Comparison of ENCODE assay signal across 19 cellular contexts in genomic region chr11:36793542-36793926, GRCh38.
A peak's percentile ranks its signal among the peaks of the same experiment; 100 is the strongest.
DNase-seq lines count a peak whose midpoint lies in the region; TF ChIP-seq lines count a peak whose summit lies in the region.
"Had no signal": no experiment of that assay in that cellular context is flagged by ENCODE, and none has a peak within 500 bp of the region (broad histone marks: within the 10 kb centered on the region; RNA-seq: fewer than 3 reads in every experiment).

No MANE protein-coding gene starts in this region.

- no peak overlapping the region for H3K4ac ChIP-seq in mesenchymal stem cell (ENCODE audit: low read depth in 1 of 2, low read length in 2 of 2)

- no peak overlapping the region for H4K8ac ChIP-seq in mesenchymal stem cell (ENCODE audit: low read length)

- H4K91ac ChIP-seq in mesenchymal stem cell (ENCODE audit: low read length): no peak overlapping the region

- H3K9ac ChIP-seq in HUES6 (ENCODE audit: low read length) (no peak overlapping the region), mesenchymal stem cell (ENCODE audit: low read length) (peak overlapping the region; percentile 75)
- H3K9ac ChIP-seq: KMS-11 had no signal

- H3K4me2 ChIP-seq in mesenchymal stem cell (ENCODE audit: low read length, poor library complexity, severe bottlenecking): no peak overlapping the region
- H3K4me2 ChIP-seq: KMS-11 had no signal

- H3K79me1 ChIP-seq in mesenchymal stem cell (replicated peaks; ENCODE audit: low read length, poor library complexity, severe bottlenecking): no peaks in the 10 kb centered on the region

- H3K27me3 ChIP-seq in BJ (ENCODE audit: control insufficient read depth, insufficient read depth, low read length) (peaks cover 2% of the 10 kb centered on the region; the same call in 1 of the 2 replicates), HUES6 (ENCODE audit: control insufficient read depth, insufficient read depth, low read length) (no peaks in the 10 kb centered on the region), mesenchymal stem cell (ENCODE audit: control insufficient read depth in 1 of 2, insufficient read depth in 1 of 2, low read length in 2 of 2) (no peaks in the 10 kb centered on the region)
- H3K27me3 ChIP-seq: adrenal gland had no signal

- H2BK15ac ChIP-seq in mesenchymal stem cell (ENCODE audit: low read depth, poor library complexity, severe bottlenecking): no peak overlapping the region

- POLR2A ChIA-PET in BJ (lab: Charles Lee): no interaction called here

- H3K23ac ChIP-seq in mesenchymal stem cell (ENCODE audit: low read length in 2 of 2): no peak overlapping the region

- H3K4me3 ChIP-seq in BJ (ENCODE audit: low read depth, low read length): no peak overlapping the region
- H3K4me3 ChIP-seq in HUES6 (ENCODE audit: low read depth, low read length): peak overlapping the region; percentile 39
- H3K4me3 ChIP-seq in mesenchymal stem cell (ENCODE audit: insufficient read depth in 1 of 2, low read depth in 1 of 2, low read length in 2 of 2): peak overlapping the region in 1 of 2 experiments; percentile 75
- H3K4me3 ChIP-seq: heart left ventricle had no signal

- no peak overlapping the region for H3K14ac ChIP-seq in mesenchymal stem cell (ENCODE audit: low read length in 2 of 2)

- no peak overlapping the region for H2BK12ac ChIP-seq in mesenchymal stem cell (ENCODE audit: low read length in 2 of 2)

- H2BK120ac ChIP-seq in mesenchymal stem cell (ENCODE audit: low read depth, low read length): no peak overlapping the region

- no peak overlapping the region for H2AK5ac ChIP-seq in mesenchymal stem cell (ENCODE audit: low read length, severe bottlenecking)

- 0% methylated on average over 1 of the region's 3 CpGs for WGBS in mesenchymal stem cell

- H2AFZ ChIP-seq in mesenchymal stem cell (ENCODE audit: low read depth, low read length): no peak overlapping the region

- H3K4me1 ChIP-seq in HUES6 (ENCODE audit: control insufficient read depth, insufficient read depth, low read length) (peaks cover 6% of the 10 kb centered on the region), mesenchymal stem cell (ENCODE audit: control insufficient read depth, insufficient read depth, low read depth, low read length) (no peaks in the 10 kb centered on the region)
- H3K4me1 ChIP-seq: adrenal gland had no signal

- H3K9me3 ChIP-seq in HUES6 (ENCODE audit: control insufficient read depth, insufficient read depth, low read depth, low read length): no peaks in the 10 kb centered on the region
- H3K9me3 ChIP-seq in mesenchymal stem cell (ENCODE audit: control insufficient read depth, low read length): no peaks in the 10 kb centered on the region
- H3K9me3 ChIP-seq: adrenal gland, heart left ventricle had no signal

- in situ Hi-C loops in KBM-7 (cut with MboI; ENCODE audit: low pct_unique_long_range_greater_than_20kb, low sequenced_read_pairs): no loop called here

- no peaks in the 10 kb centered on the region for H3K36me3 ChIP-seq in BJ (ENCODE audit: control insufficient read depth, insufficient read depth, low read length)
- H3K36me3 ChIP-seq in HUES6 (ENCODE audit: control insufficient read depth, insufficient read depth, low read length): no peaks in the 10 kb centered on the region
- H3K36me3 ChIP-seq in mesenchymal stem cell (ENCODE audit: control insufficient read depth in 1 of 2, insufficient read depth in 2 of 2, low read depth in 1 of 2, low read length in 2 of 2): no peaks in the 10 kb centered on the region
- H3K36me3 ChIP-seq: adrenal gland, heart left ventricle had no signal

- no peak overlapping the region for H3K18ac ChIP-seq in mesenchymal stem cell (ENCODE audit: low read depth in 1 of 2, low read length in 2 of 2)

- peak; percentile 29; the same call in 1 of the 2 replicates for TF ChIP-seq CTCF in BJ (IDR thresholded peaks at IDR 0.05; ENCODE audit: insufficient read depth, low read depth, low read length)

- DNase-seq in BJ (ENCODE audit: low read depth) (no peak), astrocyte of the hippocampus (ENCODE audit: low read depth, low spot score) (peak; percentile 2), mesenchymal stem cell (no peak), T-helper 2 cell (no peak), C1 segment of cervical spinal cord (lab: John Stamatoyannopoulos, UW) (no peak), KBM-7 (no peak)
- no peak for DNase-seq in activated T-cell treated with anti-CD3 and anti-CD28 coated beads, Interleukin-2, amount 50 U/mL, for 48 hours
- DNase-seq: activated CD8-positive, alpha-beta memory T cell treated with anti-CD3 and anti-CD28 coated beads, Interleukin-2, amount 50 U/mL, for 4 hours; adrenal gland; CD4-positive, CD25-positive, alpha-beta regulatory T cell; effector CD4-positive, alpha-beta T cell; heart left ventricle; HFFc6; NCI-H2081 treated with DMSO at 0.1 percent for 48 hours; RPMI8226; stimulated activated CD4-positive, alpha-beta T cell treated with anti-CD3 and anti-CD28 coated beads, Interleukin-2, amount 100 ng/mL, for 48 hours; stimulated activated naive CD4-positive, alpha-beta T cell had no signal

- H3K27ac ChIP-seq in HUES6 (ENCODE audit: low read depth, low read length) (no peak overlapping the region), mesenchymal stem cell (ENCODE audit: low read length, poor library complexity, severe bottlenecking) (no peak overlapping the region)
- H3K27ac ChIP-seq: adrenal gland, heart left ventricle, KMS-11 had no signal

- no peak overlapping the region for H2BK5ac ChIP-seq in mesenchymal stem cell (ENCODE audit: low read depth, low read length, poor library complexity, severe bottlenecking)

- CTCF ChIA-PET in BJ (lab: Yijun Ruan, JAX): interaction anchor here (0.5 kb wide), 1 partner anchor 13 kb away, joined by 3 read pairs; no protein-coding TSS in a partner anchor
